ENCODE assay signal across 11 cellular contexts in genomic region chr20:57409672-57410397, GRCh38. TPM values are rescaled to one million over a fixed set of nuclear protein-coding genes. Genes with fewer than 3 reads are reported as not detected.
A peak's percentile ranks its signal among the peaks of the same experiment; 100 is the strongest.
DNase-seq lines count a peak whose midpoint lies in the region; ATAC-seq and TF ChIP-seq lines count a peak whose summit lies in the region.
"Had no signal": no experiment of that assay in that cellular context is flagged by ENCODE, and none has a peak within 500 bp of the region (broad histone marks: within the 10 kb centered on the region; RNA-seq: fewer than 3 reads in every experiment).

No MANE protein-coding gene starts in this region.

- TF ChIP-seq CTCF in natural killer cell (IDR thresholded peaks at IDR 0.05), result no peak

- peak overlapping the region; percentile 37 for H3K4me3 Mint-ChIP-seq in natural killer cell
- H3K4me3 Mint-ChIP-seq in natural killer cell treated with Interleukin-12 subunit alpha and Interleukin-12 subunit beta and Interleukin-15 and Interleukin-18, amount 100 ng/mL, for 72 hours, result no peak overlapping the region

- DNase-seq in natural killer cell, result no peak
- no peak for DNase-seq in natural killer cell treated with Interleukin-12 subunit alpha and Interleukin-12 subunit beta and Interleukin-15 and Interleukin-18, amount 100 ng/mL, for 72 hours (ENCODE audit: low spot score)
- no peak for DNase-seq in NCI-H226
- no peak for DNase-seq in stimulated activated naive CD4-positive, alpha-beta T cell treated with Interleukin-2 at 50 U/mL for 16 hours (lab: John Stamatoyannopoulos, UW)
- no peak for DNase-seq in substantia nigra (lab: John Stamatoyannopoulos, UW)
- DNase-seq: activated CD4-positive, alpha-beta T cell treated with anti-CD3 and anti-CD28 coated beads, Interleukin-2, amount 50 U/mL, for 1 hour; aorta; occipital lobe had no signal

- ATAC-seq in natural killer cell (no peak), HG02885 (IDR thresholded peaks at IDR 0.05; ENCODE audit: poor library complexity, unreplicated experiment) (no peak)
- ATAC-seq in natural killer cell treated with Interleukin-12 subunit alpha and Interleukin-12 subunit beta and Interleukin-15 and Interleukin-18, amount 100 ng/mL, for 72 hours, result no peak

- H3K4me3 ChIP-seq in ectodermal cell (ENCODE audit: insufficient read depth, low read depth, low read length) (no peak overlapping the region), mesodermal cell (ENCODE audit: extremely low read depth, insufficient read depth, low read length, poor library complexity, severe bottlenecking) (no peak overlapping the region)

- H3K27ac ChIP-seq in ectodermal cell (ENCODE audit: insufficient read depth, low read depth, low read length, poor library complexity, severe bottlenecking), result peak overlapping the region; percentile 8
- H3K27ac ChIP-seq in mesodermal cell (ENCODE audit: low read depth, low read length, severe bottlenecking), result peak overlapping the region; percentile 62
- H3K27ac ChIP-seq in substantia nigra (ENCODE audit: low read depth, low read length, poor library complexity, severe bottlenecking), result no peak overlapping the region

- no peaks in the 10 kb centered on the region for H3K36me3 Mint-ChIP-seq in natural killer cell
- H3K36me3 Mint-ChIP-seq in natural killer cell treated with Interleukin-12 subunit alpha and Interleukin-12 subunit beta and Interleukin-15 and Interleukin-18, amount 100 ng/mL, for 72 hours, result no peaks in the 10 kb centered on the region

- peaks cover 36 to 71% of the 10 kb centered on the region in 2 donors for H3K4me1 Mint-ChIP-seq in natural killer cell
- H3K4me1 Mint-ChIP-seq in natural killer cell treated with Interleukin-12 subunit alpha and Interleukin-12 subunit beta and Interleukin-15 and Interleukin-18, amount 100 ng/mL, for 72 hours (ENCODE audit: low read depth in 2 of 2), result peaks cover 25 to 30% of the 10 kb centered on the region in 2 donors

- intact Hi-C loops in natural killer cell (cut with micrococcal nuclease), result no loop called here

- 57% methylated on average over 14 of the region's 14 CpGs for WGBS in ectodermal cell, 2 experiments
- 68 to 73% methylated on average over 11 to 12 of the region's 14 CpGs for WGBS in mesodermal cell (ENCODE audit: insufficient coverage in 2 of 2), 2 experiments

- H3K36me3 ChIP-seq in ectodermal cell (ENCODE audit: control insufficient read depth, insufficient read depth, low read length), result no peaks in the 10 kb centered on the region
- H3K36me3 ChIP-seq in mesodermal cell (ENCODE audit: control insufficient read depth, insufficient read depth, low read length), result peaks cover 30% of the 10 kb centered on the region

- no peaks in the 10 kb centered on the region for H3K27me3 ChIP-seq in ectodermal cell (ENCODE audit: control insufficient read depth, insufficient read depth, low read length, poor library complexity, severe bottlenecking)

- H3K27me3 Mint-ChIP-seq in natural killer cell (ENCODE audit: low read depth in 2 of 2), result no peaks in the 10 kb centered on the region
- no peaks in the 10 kb centered on the region for H3K27me3 Mint-ChIP-seq in natural killer cell treated with Interleukin-12 subunit alpha and Interleukin-12 subunit beta and Interleukin-15 and Interleukin-18, amount 100 ng/mL, for 72 hours

- peak overlapping the region; percentile 33 to 42 for H3K27ac Mint-ChIP-seq in natural killer cell
- H3K27ac Mint-ChIP-seq in natural killer cell treated with Interleukin-12 subunit alpha and Interleukin-12 subunit beta and Interleukin-15 and Interleukin-18, amount 100 ng/mL, for 72 hours, result no peak overlapping the region

- H3K4me1 ChIP-seq in ectodermal cell (ENCODE audit: control insufficient read depth, insufficient read depth, low read length), result peaks cover 21% of the 10 kb centered on the region
- H3K4me1 ChIP-seq in mesodermal cell (ENCODE audit: control insufficient read depth, insufficient read depth, low read length, poor library complexity, severe bottlenecking), result peaks cover 5% of the 10 kb centered on the region

- H3K9me3 Mint-ChIP-seq in natural killer cell, result no peaks in the 10 kb centered on the region
- no peaks in the 10 kb centered on the region for H3K9me3 Mint-ChIP-seq in natural killer cell treated with Interleukin-12 subunit alpha and Interleukin-12 subunit beta and Interleukin-15 and Interleukin-18, amount 100 ng/mL, for 72 hours

- no peaks in the 10 kb centered on the region for H3K9me3 ChIP-seq in ectodermal cell (ENCODE audit: control insufficient read depth, low read length)
- H3K9me3 ChIP-seq in mesodermal cell (ENCODE audit: control insufficient read depth, low read length), result no peaks in the 10 kb centered on the region

RNA-seq across cellular contexts. Expression of gene RBM38, which starts 18.6 kb away (rescaled TPM):
- total RNA-seq in natural killer cell, result 100 to 1,000 TPM; 217 to 392 (median 264) TPM
- total RNA-seq in natural killer cell treated with Interleukin-12 subunit alpha and Interleukin-12 subunit beta and Interleukin-15 and Interleukin-18, amount 100 ng/mL, for 72 hours, result 10 to 100 TPM; 18.3 to 29.2 TPM
- 48.6 TPM for polyA plus RNA-seq in ectodermal cell (2013, experiment 1 of 4)
- 47.2 TPM for polyA plus RNA-seq in ectodermal cell (2013, experiment 2 of 4)
- 42.1 TPM for polyA plus RNA-seq in ectodermal cell (2013, experiment 3 of 4)
- polyA plus RNA-seq in ectodermal cell (2013, experiment 4 of 4), result 45.4 TPM
- 41.9 TPM for polyA plus RNA-seq in mesodermal cell (2013, experiment 1 of 2)
- polyA plus RNA-seq in mesodermal cell (2013, experiment 2 of 2), result 32.7 TPM

RNA-seq across cellular contexts. Expression of gene RAE1, which starts 58.8 kb away (rescaled TPM):
- 10 to 100 TPM; 50.3 to 66.8 (median 52.5) TPM for total RNA-seq in natural killer cell
- total RNA-seq in natural killer cell treated with Interleukin-12 subunit alpha and Interleukin-12 subunit beta and Interleukin-15 and Interleukin-18, amount 100 ng/mL, for 72 hours, result 10 to 100 TPM; 43.6 to 86.0 TPM
- polyA plus RNA-seq in ectodermal cell (2013, experiment 1 of 4), result 54.2 TPM
- polyA plus RNA-seq in ectodermal cell (2013, experiment 2 of 4), result 56.6 TPM
- 45.7 TPM for polyA plus RNA-seq in ectodermal cell (2013, experiment 3 of 4)
- 52.8 TPM for polyA plus RNA-seq in ectodermal cell (2013, experiment 4 of 4)
- 33.5 TPM for polyA plus RNA-seq in mesodermal cell (2013, experiment 1 of 2)
- 30.6 TPM for polyA plus RNA-seq in mesodermal cell (2013, experiment 2 of 2)

Comparison
In these comparisons a context has a peak if more than half of its experiments do, and no peak if none do; other contexts are left out.
1. H3K27ac Mint-ChIP-seq: peak in natural killer cell (2 of 2); none in natural killer cell treated with Interleukin-12 subunit alpha and Interleukin-12 subunit beta and Interleukin-15 and Interleukin-18, amount 100 ng/mL, for 72 hours (0 of 2).
2. RNA of gene RBM38, which starts 18.6 kb away (total RNA-seq): 217 to 392 TPM in natural killer cell; 18.3 to 29.2 TPM in natural killer cell treated with Interleukin-12 subunit alpha and Interleukin-12 subunit beta and Interleukin-15 and Interleukin-18, amount 100 ng/mL, for 72 hours; every median in the first group is over 4 times any median in the second.